In the genomic region with DNA sequence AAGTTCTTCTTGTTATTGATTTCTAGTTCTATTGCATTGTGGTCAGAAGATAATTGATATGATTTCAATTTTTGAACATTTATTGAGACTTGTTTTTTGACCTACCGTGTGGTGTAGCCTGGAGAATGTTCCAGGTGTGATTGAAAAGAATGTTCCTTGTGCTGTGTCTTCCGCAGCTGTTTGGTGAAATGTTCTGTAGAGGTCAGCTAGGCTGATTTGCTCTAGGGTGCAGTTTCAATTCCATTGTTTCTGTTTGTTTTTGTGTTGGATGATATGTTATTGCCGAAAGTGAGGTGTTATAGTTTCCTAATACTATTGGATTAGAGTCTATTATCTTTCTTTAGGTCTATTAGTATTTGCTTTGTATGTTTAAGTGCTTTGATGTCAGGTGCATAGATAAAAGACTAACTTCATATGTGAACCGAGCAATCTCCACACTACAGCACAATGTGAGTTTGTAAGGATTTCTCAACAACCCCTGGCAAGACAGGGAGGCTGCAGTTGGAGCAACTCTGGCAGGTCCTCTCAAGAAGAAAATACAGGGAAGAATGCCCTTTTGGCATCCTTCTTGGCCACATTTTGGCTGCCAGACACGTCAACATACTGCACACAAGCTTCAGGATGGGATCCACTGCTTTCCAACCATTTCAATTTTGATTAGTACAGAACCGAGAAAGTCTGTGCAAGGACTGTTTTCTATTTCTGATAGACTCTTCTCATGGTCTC, we compare ENCODE assay signal across 27 cellular contexts.
"Had no signal": no experiment of that assay in that cellular context is flagged by ENCODE, and none has a peak within 500 bp of the region (broad histone marks: within the 10 kb centered on the region; RNA-seq: fewer than 3 reads in every experiment).

No MANE protein-coding gene starts in this region.

- H3K27ac ChIP-seq: adrenal gland, cardiac muscle cell, colonic mucosa, epithelial cell of prostate, esophagus squamous epithelium, foreskin keratinocyte, gastrocnemius medialis, heart right ventricle had no signal

- ATAC-seq: activated CD4-positive, alpha-beta T cell treated with anti-CD3 and anti-CD28 coated beads for 36 hours; activated naive CD8-positive, alpha-beta T cell treated with anti-CD3 and anti-CD28 coated beads, Interleukin-2, amount 50 U/mL, for 24 hours; activated T-cell treated with anti-CD3 and anti-CD28 coated beads, Interleukin-2, amount 50 U/mL, for 4 hours; foreskin keratinocyte; gastrocnemius medialis; heart right ventricle had no signal

- H3K9me3 ChIP-seq: adrenal gland, breast epithelium, colonic mucosa, esophagus squamous epithelium, gastrocnemius medialis had no signal

- H3K4me3 ChIP-seq: adrenal gland, cardiac muscle cell, colonic mucosa, esophagus squamous epithelium, gastrocnemius medialis, heart right ventricle had no signal

- H3K36me3 ChIP-seq: adrenal gland, breast epithelium, cardiac muscle cell, colonic mucosa, esophagus squamous epithelium, gastrocnemius medialis, heart right ventricle had no signal

- H3K27me3 ChIP-seq: adrenal gland, breast epithelium, cardiac muscle cell, colonic mucosa, esophagus squamous epithelium, foreskin keratinocyte, gastrocnemius medialis, heart right ventricle had no signal

- H3K4me1 ChIP-seq: adrenal gland, breast epithelium, colonic mucosa, esophagus squamous epithelium, foreskin keratinocyte, gastrocnemius medialis, heart right ventricle had no signal

- DNase-seq: activated CD4-positive, alpha-beta memory T cell treated with anti-CD3 and anti-CD28 coated beads, Interleukin-2, amount 10 ng/mL, durations not matched to agents 7 days and 5 days; activated CD4-positive, alpha-beta T cell treated with anti-CD3 and anti-CD28 coated beads for 36 hours; activated CD4-positive, alpha-beta T cell treated with anti-CD3 and anti-CD28 coated beads, Interleukin-2, amount 10 ng/mL, durations not matched to agents 7 days and 5 days; activated CD4-positive, alpha-beta T cell treated with anti-CD3 and anti-CD28 coated beads, Interleukin-2, amount 50 U/mL, for 4 hours; activated CD4-positive, CD25-positive, alpha-beta regulatory T cell; activated CD4-positive, CD25-positive, alpha-beta regulatory T cell treated with anti-CD3 and anti-CD28 coated beads, Interleukin-2, amount 50 U/mL, for 72 hours; activated CD8-positive, alpha-beta memory T cell treated with anti-CD3 and anti-CD28 coated beads for 24 hours; activated effector memory CD4-positive, alpha-beta T cell treated with anti-CD3 and anti-CD28 coated beads, Interleukin-2, amount 50 U/mL, for 16 hours; activated naive CD4-positive, alpha-beta T cell treated with anti-CD3 and anti-CD28 coated beads for 36 hours; activated naive CD8-positive, alpha-beta T cell treated with anti-CD3 and anti-CD28 coated beads for 36 hours; activated naive CD8-positive, alpha-beta T cell treated with anti-CD3 and anti-CD28 coated beads, Interleukin-2, amount 50 U/mL, for 24 hours; activated T-cell treated with anti-CD3 and anti-CD28 coated beads, Interleukin-2, amount 50 U/mL, for 4 hours; adrenal gland; amygdala; aorta; central memory CD4-positive, alpha-beta T cell; cerebellar nuclear complex; colonic mucosa; effector CD8-positive, alpha-beta T cell; esophagus squamous epithelium; foreskin keratinocyte; gastrocnemius medialis; heart right ventricle; T-helper 2 cell had no signal
